19 cellular contexts compared by ENCODE assay signal in genomic region chr4:130653842-130654241, GRCh38.
DNase-seq lines count a peak whose midpoint lies in the region; ATAC-seq, FAIRE-seq and TF ChIP-seq lines count a peak whose summit lies in the region.
"Had no signal": no experiment of that assay in that cellular context is flagged by ENCODE, and none has a peak within 500 bp of the region (broad histone marks: within the 10 kb centered on the region; RNA-seq: fewer than 3 reads in every experiment).

No MANE protein-coding gene starts in this region.

- no peak overlapping the region for H3K4me2 ChIP-seq in A549
- H3K4me2 ChIP-seq in IMR-90 (ENCODE audit: low read depth, low read length), result no peak overlapping the region
- no peak overlapping the region for H3K4me2 ChIP-seq in K562 (ENCODE audit: insufficient read depth, low read length)
- H3K4me2 ChIP-seq: BLaER1 treated with 17β-estradiol and CSF1 and Interleukin-3, amounts not matched to agents 10 nM and 100 nM had no signal

- TF ChIP-seq EP300 in A549 (IDR thresholded peaks at IDR 0.05) (no peak), K562 (IDR thresholded peaks at IDR 0.05; ENCODE audit: low read length) (no peak)

- H3K18ac ChIP-seq in IMR-90 (ENCODE audit: low read depth, low read length), result no peak overlapping the region

- H3K9me3 ChIP-seq in A549, result no peaks in the 10 kb centered on the region
- peaks cover 4% of the 10 kb centered on the region; the same call in 1 of the 2 replicates for H3K9me3 ChIP-seq in IMR-90 (ENCODE audit: control insufficient read depth, insufficient read depth, low read length)
- 0 out of 2 replicates have a peak, but pooled peaks cover under 1% of the 10 kb centered on the region for H3K9me3 ChIP-seq in K562 (replicated peaks; ENCODE audit: control insufficient read depth, insufficient read depth, low read depth, low read length)
- peaks cover 0 to 26% (median 13%) of the 10 kb centered on the region in 11 donors for H3K9me3 ChIP-seq in heart right ventricle

- H2AK5ac ChIP-seq in IMR-90 (ENCODE audit: low read depth, low read length), result no peak overlapping the region

- H4K8ac ChIP-seq in IMR-90 (ENCODE audit: low read depth in 2 of 2, low read length in 2 of 2), result no peak overlapping the region

- no peak overlapping the region for H3K23ac ChIP-seq in IMR-90 (ENCODE audit: low read depth, low read length)

- no TSS peak for BruUV-seq in IMR-90 (replicated peaks; lab: Mats Ljungman, UMichigan)
- no TSS peak for BruUV-seq in K562 (replicated peaks; lab: Mats Ljungman, UMichigan)

- no peak overlapping the region for H3K4me3 ChIP-seq in A549
- H3K4me3 ChIP-seq in IMR-90 (ENCODE audit: insufficient read depth, low read depth, low read length), result no peak overlapping the region
- H3K4me3 ChIP-seq in K562, result no peak overlapping the region
- no peak overlapping the region for H3K4me3 ChIP-seq in heart right ventricle
- H3K4me3 ChIP-seq: BLaER1 treated with 17β-estradiol and CSF1 and Interleukin-3, amounts not matched to agents 10 nM and 100 nM had no signal

- H2BK20ac ChIP-seq in IMR-90 (ENCODE audit: low read depth, low read length), result no peak overlapping the region

- POLR2A ChIA-PET in A549 (lab: Yijun Ruan, JAX) (no interaction called here), IMR-90 (lab: Charles Lee; ENCODE audit: unreplicated experiment) (no interaction called here), K562 (lab: Yijun Ruan, JAX) (no interaction called here)

- H3K36me3 ChIP-seq in IMR-90 (ENCODE audit: control insufficient read depth, insufficient read depth, low read length) (no peaks in the 10 kb centered on the region), K562 (ENCODE audit: control insufficient read depth, insufficient read depth, low read length) (no peaks in the 10 kb centered on the region), heart right ventricle (no peaks in the 10 kb centered on the region)
- H3K36me3 ChIP-seq: BLaER1 treated with 17β-estradiol and CSF1 and Interleukin-3, amounts not matched to agents 10 nM and 100 nM had no signal

- H4K20me1 ChIP-seq in IMR-90 (ENCODE audit: insufficient read depth, low read length) (no peaks in the 10 kb centered on the region), K562 (replicated peaks; ENCODE audit: control insufficient read depth, insufficient read depth, low read length) (no peaks in the 10 kb centered on the region)
- H4K20me1 ChIP-seq: BLaER1 treated with 17β-estradiol and CSF1 and Interleukin-3, amounts not matched to agents 10 nM and 100 nM had no signal

- no peak overlapping the region for H4K91ac ChIP-seq in IMR-90 (ENCODE audit: insufficient read depth, low read depth, low read length)

- ATAC-seq in A549 (no peak), IMR-90 (ENCODE audit: low read depth) (no peak), K562 (no peak), heart right ventricle (no peak), GM19035 (IDR thresholded peaks at IDR 0.05; ENCODE audit: unreplicated experiment) (no peak)
- ATAC-seq: CD8-positive, alpha-beta T cell had no signal

- FAIRE-seq in A549 (lab: Jason Lieb, UNC), result no peak
- FAIRE-seq in K562 (lab: Jason Lieb, UNC), result no peak
- FAIRE-seq: A204.1, D721Med, G401.6, GM12891 had no signal

- DNase-seq in A549 (ENCODE audit: low read depth in 1 of 2, low spot score in 1 of 2), result no peak
- no peak for DNase-seq in IMR-90
- DNase-seq in K562 (ENCODE audit: extremely low read depth in 1 of 4, low spot score in 3 of 4), result no peak
- no peak for DNase-seq in heart right ventricle
- DNase-seq: 8988T; AML-193; Caco-2; Calu3; CD4-positive, alpha-beta T cell; CD8-positive, alpha-beta T cell; DMS79 treated with DMSO at 0.1 percent for 48 hours; GF-D8 had no signal

- H4K5ac ChIP-seq in IMR-90 (ENCODE audit: low read depth, low read length), result no peak overlapping the region

- no peak for TF ChIP-seq POLR2A in A549 (IDR thresholded peaks at IDR 0.05; ENCODE audit: low read length)
- TF ChIP-seq POLR2A in IMR-90 (IDR thresholded peaks at IDR 0.05; ENCODE audit: low read depth, low read length), result no peak
- TF ChIP-seq POLR2A in K562 (conservative IDR thresholded peaks at IDR 0.05), result no peak

- H2AFZ ChIP-seq in IMR-90 (replicated peaks; ENCODE audit: low read length, poor library complexity) (no peak overlapping the region), K562 (ENCODE audit: low read depth, low read length) (no peak overlapping the region)

- H2BK120ac ChIP-seq in IMR-90 (ENCODE audit: low read depth, low read length), result no peak overlapping the region

- dilution Hi-C loops in IMR-90 (cut with HindIII; ENCODE audit: low sequenced_read_pairs, unreplicated experiment), result no loop called here

- H3K27ac ChIP-seq in A549, result no peak overlapping the region
- no peak overlapping the region for H3K27ac ChIP-seq in IMR-90 (ENCODE audit: insufficient read depth, low read length)
- no peak overlapping the region for H3K27ac ChIP-seq in K562 (ENCODE audit: extremely low read depth, low read depth, low read length)
- no peak overlapping the region for H3K27ac ChIP-seq in heart right ventricle
- H3K27ac ChIP-seq: BLaER1 treated with 17β-estradiol and CSF1 and Interleukin-3, amounts not matched to agents 10 nM and 100 nM; C4-2B had no signal

- no peak overlapping the region for H2AK9ac ChIP-seq in IMR-90 (replicated peaks; ENCODE audit: low read depth, low read length, poor library complexity)

- H3K4me1 ChIP-seq in A549 (no peaks in the 10 kb centered on the region), IMR-90 (ENCODE audit: control insufficient read depth, insufficient read depth, low read length) (no peaks in the 10 kb centered on the region), K562 (replicated peaks in 1 of 2; ENCODE audit: control insufficient read depth in 2 of 2, insufficient read depth in 2 of 2, low read length in 2 of 2) (no peaks in the 10 kb centered on the region), heart right ventricle (no peaks in the 10 kb centered on the region)
- H3K4me1 ChIP-seq: BLaER1 treated with 17β-estradiol and CSF1 and Interleukin-3, amounts not matched to agents 10 nM and 100 nM; Caco-2 had no signal

- H2BK5ac ChIP-seq in IMR-90 (ENCODE audit: low read depth, low read length, poor library complexity, severe bottlenecking), result no peak overlapping the region

- no peak for TF ChIP-seq CTCF in A549 (IDR thresholded peaks at IDR 0.05)
- no peak for TF ChIP-seq CTCF in IMR-90 (conservative IDR thresholded peaks at IDR 0.05; ENCODE audit: low read depth, low read length)
- TF ChIP-seq CTCF in K562 (IDR thresholded peaks at IDR 0.05 in 2 of 3, conservative IDR thresholded peaks at IDR 0.05 in 1 of 3; ENCODE audit: insufficient read depth in 2 of 3, low read depth in 1 of 3, low read length in 3 of 3), result no peak
- TF ChIP-seq CTCF in heart right ventricle (IDR thresholded peaks at IDR 0.05), result no peak

- intact Hi-C loops in IMR-90 (cut with micrococcal nuclease), result no loop called here
- intact Hi-C loops in K562 (cut with micrococcal nuclease), result no loop called here
- intact Hi-C loops in heart right ventricle (cut with DNase I), result no loop called here

- 4% methylated on average over 6 of the region's 6 CpGs for WGBS in A549 (ENCODE audit: missing lambda C conversion rate)
- 33% methylated on average over 1 of the region's 6 CpGs; no CpG with 5 or more reads in 1 of the 2 experiments for WGBS in IMR-90 (ENCODE audit: extremely low coverage in 2 of 2, insufficient read length in 1 of 2), 2 experiments
- WGBS in K562 (ENCODE audit: insufficient coverage, low coverage, missing lambda C conversion rate), result 0% methylated on average over 6 of the region's 6 CpGs
- 83 to 84% methylated on average over 6 of the region's 6 CpGs for WGBS in heart right ventricle, 2 donors

- no peak overlapping the region for H3K14ac ChIP-seq in IMR-90 (replicated peaks; ENCODE audit: low read depth, low read length)

- no peaks in the 10 kb centered on the region for H3K27me3 ChIP-seq in IMR-90 (ENCODE audit: control insufficient read depth, insufficient read depth, low read length)
- H3K27me3 ChIP-seq in K562 (ENCODE audit: control insufficient read depth in 2 of 2, insufficient read depth in 2 of 2, low read length in 2 of 2), result no peaks in the 10 kb centered on the region
- H3K27me3 ChIP-seq in heart right ventricle, result no peaks in the 10 kb centered on the region
- H3K27me3 ChIP-seq: BLaER1 treated with 17β-estradiol and CSF1 and Interleukin-3, amounts not matched to agents 10 nM and 100 nM had no signal

- no peaks in the 10 kb centered on the region for H3K79me1 ChIP-seq in IMR-90 (ENCODE audit: low read depth in 1 of 2, low read length in 2 of 2)

- H3K56ac ChIP-seq in IMR-90 (ENCODE audit: extremely low read depth, insufficient read depth, low read length), result no peak overlapping the region

- CTCF ChIA-PET in A549 (lab: Yijun Ruan, JAX), result no interaction called here
- CTCF ChIA-PET in IMR-90 (lab: Yijun Ruan, JAX), result no interaction called here
- CTCF ChIA-PET in K562 (lab: Yijun Ruan, JAX; ENCODE audit: low intra/inter-chr PET ratio), result no interaction called here

- in situ Hi-C loops in IMR-90 (cut with MboI; ENCODE audit: low sequenced_read_pairs) (no loop called here), K562 (cut with MboI) (no loop called here)

- TF ChIP-seq RAD21 in A549 (conservative IDR thresholded peaks at IDR 0.05 in 1 of 2, IDR thresholded peaks at IDR 0.05 in 1 of 2), result no peak
- TF ChIP-seq RAD21 in IMR-90 (IDR thresholded peaks at IDR 0.05; ENCODE audit: low read length), result no peak
- no peak for TF ChIP-seq RAD21 in K562 (CRISPR knock-in tag; conservative IDR thresholded peaks at IDR 0.05 in 1 of 2, IDR thresholded peaks at IDR 0.05 in 1 of 2)

- no peaks in the 10 kb centered on the region for H3K79me2 ChIP-seq in K562 (ENCODE audit: control insufficient read depth, insufficient read depth, low read length)

- H3K9ac ChIP-seq in IMR-90 (ENCODE audit: low read depth, low read length) (no peak overlapping the region), K562 (ENCODE audit: insufficient read depth in 1 of 2, low read depth in 2 of 2, low read length in 2 of 2) (no peak overlapping the region)
- H3K9ac ChIP-seq: BLaER1 treated with 17β-estradiol and CSF1 and Interleukin-3, amounts not matched to agents 10 nM and 100 nM had no signal

- no peak overlapping the region for H2BK15ac ChIP-seq in IMR-90 (ENCODE audit: low read depth, low read length)

- no peaks in the 10 kb centered on the region for H3K9me1 ChIP-seq in IMR-90 (ENCODE audit: insufficient read depth, low read length)
- H3K9me1 ChIP-seq in K562 (ENCODE audit: control insufficient read depth, insufficient read depth, low read length), result no peaks in the 10 kb centered on the region

- no peak overlapping the region for H3K4ac ChIP-seq in IMR-90 (ENCODE audit: low read depth, low read length)

TF ChIP-seq in IMR-90, 13 proteins besides CTCF, POLR2A, EP300 and RAD21:
- TF ChIP-seq MAFK (IDR thresholded peaks at IDR 0.05; ENCODE audit: low read depth, low read length) (peak; percentile 31; the same call in 1 of the 2 replicates), MXI1 (IDR thresholded peaks at IDR 0.05; ENCODE audit: borderline replicate concordance, low read depth, low read length) (no peak)

TF ChIP-seq in K562, 482 proteins besides CTCF, POLR2A, EP300 and RAD21 (continues in another document):
- no peak for TF ChIP-seq U2AF2 (optimal IDR thresholded peaks at IDR 0.05; ENCODE audit: low read depth, low read length)
- no peak for TF ChIP-seq JUNB (CRISPR knock-in tag; conservative IDR thresholded peaks at IDR 0.05)
- no peak for TF ChIP-seq MAFG (tag; conservative IDR thresholded peaks at IDR 0.05)
- TF ChIP-seq ZNF57 (CRISPR knock-in tag; IDR thresholded peaks at IDR 0.05), result no peak
- 0 out of 2 replicates have a peak, but pooled peaks have one; percentile 9 for TF ChIP-seq C11orf30 (IDR thresholded peaks at IDR 0.05; ENCODE audit: low read depth)

Comparison
In these comparisons a context has a peak if more than half of its experiments do, and no peak if none do; other contexts are left out.
1. Of the 35 proteins assayed by ChIP-seq in both K562 and A549: peak only in K562: none; only in A549: MAFK; in both: none; in neither: 34.